Comparison of ENCODE assay signal across 10 cellular contexts in the genomic region with DNA sequence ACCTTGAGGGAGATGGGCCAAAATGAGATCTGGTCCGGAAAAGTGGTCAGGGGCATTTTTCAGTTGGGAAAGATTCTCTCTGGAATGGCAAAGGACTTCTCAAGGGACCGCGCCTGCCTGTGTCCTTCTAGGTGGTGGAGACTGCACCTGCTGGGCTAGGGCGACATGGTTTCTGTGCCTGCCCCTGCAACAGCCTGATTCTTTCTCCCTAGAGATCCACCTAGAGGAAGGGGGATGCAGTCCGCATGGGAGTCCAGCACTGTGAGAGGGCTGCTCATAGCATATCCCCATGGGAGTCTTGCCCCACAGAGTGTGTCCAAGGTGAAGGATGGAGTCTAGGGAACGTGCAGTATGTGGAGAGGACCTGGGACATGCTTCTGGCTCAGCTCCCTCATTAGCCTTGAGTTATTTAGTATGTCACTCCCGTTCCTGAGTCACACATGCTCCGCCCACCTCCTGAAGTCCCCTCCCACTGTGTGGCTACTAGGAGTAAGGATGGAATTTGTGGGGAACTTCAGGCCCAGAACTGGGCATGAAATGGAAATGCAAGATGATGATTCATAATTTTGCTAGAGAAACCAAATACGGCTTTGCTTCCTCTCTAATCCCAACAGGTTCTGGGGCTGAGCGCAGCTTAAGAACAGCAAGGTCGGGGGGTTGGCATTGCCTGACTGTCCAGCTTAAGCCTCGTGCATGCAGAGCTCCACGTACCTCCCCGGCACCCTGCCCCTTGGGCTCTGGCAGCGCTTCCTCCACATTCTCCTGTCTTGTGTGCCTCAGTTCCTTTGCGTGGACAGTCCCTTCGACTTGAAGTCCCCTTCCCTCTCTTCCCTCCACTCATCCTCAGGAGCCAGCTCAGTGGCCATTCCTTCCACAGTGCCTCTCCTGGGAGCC. TPM values are rescaled to one million over a fixed set of nuclear protein-coding genes. Genes with fewer than 3 reads are reported as not detected.
DNase-seq lines count a peak whose midpoint lies in the region; ATAC-seq and TF ChIP-seq lines count a peak whose summit lies in the region.
"Had no signal": no experiment of that assay in that cellular context is flagged by ENCODE, and none has a peak within 500 bp of the region (broad histone marks: within the 10 kb centered on the region; RNA-seq: fewer than 3 reads in every experiment).

No MANE protein-coding gene starts in this region.

- TF ChIP-seq CTCF in GM23338 (conservative IDR thresholded peaks at IDR 0.05; ENCODE audit: low read depth in 2 of 2): no peak

- H2AFZ ChIP-seq in GM23338: no peak overlapping the region

- H3K4me3 ChIP-seq in GM23338 (no peak overlapping the region), skin epidermis (no peak overlapping the region)

- DNase-seq in GM23338 (ENCODE audit: low spot score) (peak; percentile 61), UCSD-AML1 (lab: John Stamatoyannopoulos, UW; ENCODE audit: unreplicated experiment) (peak; percentile 23), left cardiac atrium (peak; percentile 67), SHP77 treated with DMSO at 0.1 percent for 48 hours (lab: John Stamatoyannopoulos, UW) (no peak), T-cell (no peak)
- DNase-seq in stimulated activated CD8-positive, alpha-beta memory T cell treated with anti-CD3 and anti-CD28 coated beads, Interleukin-4, amount 100 ng/mL, for 48 hours: no peak
- DNase-seq: activated T-cell treated with anti-CD3 and anti-CD28 coated beads, Interleukin-2, amount 50 U/mL, for 4 hours; NCI-H2081 had no signal

- POLR2A ChIA-PET in T-cell (lab: Charles Lee): no interaction called here

- no peak overlapping the region for H3K4me3 Mint-ChIP-seq in GM23338
- no peak overlapping the region for H3K4me3 Mint-ChIP-seq in T-cell
- H3K4me3 Mint-ChIP-seq: activated T-cell treated with anti-CD3 and anti-CD28 coated beads, Interleukin-2, amount 50 U/mL, for 4 hours had no signal

- no peaks in the 10 kb centered on the region for H3K79me2 ChIP-seq in GM23338 (replicated peaks; ENCODE audit: insufficient read depth)

- no peaks in the 10 kb centered on the region for H3F3A ChIP-seq in GM23338 (replicated peaks; ENCODE audit: low read depth)

- CTCF ChIA-PET in T-cell (lab: Charles Lee): no interaction called here

- H3K4me2 ChIP-seq in GM23338: no peak overlapping the region

- peak; percentile 55 for ATAC-seq in GM23338
- ATAC-seq in left cardiac atrium: peak; percentile 25 to 73
- no peak for ATAC-seq in GM18909 (IDR thresholded peaks at IDR 0.05; ENCODE audit: poor library complexity, unreplicated experiment)
- no peak for ATAC-seq in T-cell (replicated peaks in 1 of 4)
- ATAC-seq: activated T-cell treated with anti-CD3 and anti-CD28 coated beads, Interleukin-2, amount 50 U/mL, for 4 hours had no signal

- H3K4me1 Mint-ChIP-seq in GM23338 (peaks cover 46% of the 10 kb centered on the region), T-cell (peaks cover 0 to 7% (median 0%) of the 10 kb centered on the region in 3 donors)

- H4K20me1 ChIP-seq in GM23338 (replicated peaks; ENCODE audit: insufficient read depth): no peaks in the 10 kb centered on the region

- intact Hi-C loops in left cardiac atrium (cut with DNase I): no loop called here

- H3K36me3 Mint-ChIP-seq in GM23338 (ENCODE audit: low read depth) (no peaks in the 10 kb centered on the region), T-cell (no peaks in the 10 kb centered on the region)

- H3K4me1 ChIP-seq in GM23338 (ENCODE audit: insufficient read depth): peaks cover 8% of the 10 kb centered on the region

- H3K9me3 Mint-ChIP-seq in GM23338: no peaks in the 10 kb centered on the region
- no peaks in the 10 kb centered on the region for H3K9me3 Mint-ChIP-seq in T-cell
- H3K9me3 Mint-ChIP-seq: activated T-cell treated with anti-CD3 and anti-CD28 coated beads, Interleukin-2, amount 50 U/mL, for 4 hours had no signal

- H3K27me3 Mint-ChIP-seq in GM23338 (ENCODE audit: insufficient read depth, low read depth, poor library complexity) (peaks cover 14% of the 10 kb centered on the region), T-cell (peaks cover 21 to 25% of the 10 kb centered on the region in 2 donors)

- no peaks in the 10 kb centered on the region for H3K27me3 ChIP-seq in GM23338 (ENCODE audit: insufficient read depth)

- H3K27ac ChIP-seq in GM23338 (ENCODE audit: low read depth) (no peak overlapping the region), skin epidermis (peak overlapping the region in 12 of 21 experiments; percentile 5 to 76 (median 52))

- no peaks in the 10 kb centered on the region for H3K36me3 ChIP-seq in GM23338 (ENCODE audit: insufficient read depth)

- H3K27ac Mint-ChIP-seq in GM23338 (no peak overlapping the region; the same call in 1 of the 2 replicates), T-cell (no peak overlapping the region)

- H3K9me2 ChIP-seq in GM23338 (ENCODE audit: insufficient read depth): no peaks in the 10 kb centered on the region

TF ChIP-seq in GM23338, 12 proteins besides CTCF, POLR2A, EP300 and RAD21 (continues in another document):
- TF ChIP-seq ZNF331 (CRISPR knock-in tag; IDR thresholded peaks at IDR 0.05; ENCODE audit: low read depth) (no peak), CREB1 (CRISPR knock-in tag; IDR thresholded peaks at IDR 0.05; ENCODE audit: low read depth) (no peak), STAT1 (IDR thresholded peaks at IDR 0.05; ENCODE audit: unreplicated experiment) (no peak), EZH2phosphoT487 (IDR thresholded peaks at IDR 0.05; ENCODE audit: unreplicated experiment) (no peak), EZH2 (IDR thresholded peaks at IDR 0.05; ENCODE audit: low read depth, unreplicated experiment) (no peak), NANOG (IDR thresholded peaks at IDR 0.05; ENCODE audit: borderline replicate concordance) (no peak), JUNB (IDR thresholded peaks at IDR 0.05; ENCODE audit: unreplicated experiment) (no peak), ZNF114 (CRISPR knock-in tag; IDR thresholded peaks at IDR 0.05) (no peak)
- TF ChIP-seq, protein P1, sequence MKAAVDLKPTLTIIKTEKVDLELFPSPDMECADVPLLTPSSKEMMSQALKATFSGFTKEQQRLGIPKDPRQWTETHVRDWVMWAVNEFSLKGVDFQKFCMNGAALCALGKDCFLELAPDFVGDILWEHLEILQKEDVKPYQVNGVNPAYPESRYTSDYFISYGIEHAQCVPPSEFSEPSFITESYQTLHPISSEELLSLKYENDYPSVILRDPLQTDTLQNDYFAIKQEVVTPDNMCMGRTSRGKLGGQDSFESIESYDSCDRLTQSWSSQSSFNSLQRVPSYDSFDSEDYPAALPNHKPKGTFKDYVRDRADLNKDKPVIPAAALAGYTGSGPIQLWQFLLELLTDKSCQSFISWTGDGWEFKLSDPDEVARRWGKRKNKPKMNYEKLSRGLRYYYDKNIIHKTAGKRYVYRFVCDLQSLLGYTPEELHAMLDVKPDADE (IDR thresholded peaks at IDR 0.05): no peak
- TF ChIP-seq, protein P2, sequence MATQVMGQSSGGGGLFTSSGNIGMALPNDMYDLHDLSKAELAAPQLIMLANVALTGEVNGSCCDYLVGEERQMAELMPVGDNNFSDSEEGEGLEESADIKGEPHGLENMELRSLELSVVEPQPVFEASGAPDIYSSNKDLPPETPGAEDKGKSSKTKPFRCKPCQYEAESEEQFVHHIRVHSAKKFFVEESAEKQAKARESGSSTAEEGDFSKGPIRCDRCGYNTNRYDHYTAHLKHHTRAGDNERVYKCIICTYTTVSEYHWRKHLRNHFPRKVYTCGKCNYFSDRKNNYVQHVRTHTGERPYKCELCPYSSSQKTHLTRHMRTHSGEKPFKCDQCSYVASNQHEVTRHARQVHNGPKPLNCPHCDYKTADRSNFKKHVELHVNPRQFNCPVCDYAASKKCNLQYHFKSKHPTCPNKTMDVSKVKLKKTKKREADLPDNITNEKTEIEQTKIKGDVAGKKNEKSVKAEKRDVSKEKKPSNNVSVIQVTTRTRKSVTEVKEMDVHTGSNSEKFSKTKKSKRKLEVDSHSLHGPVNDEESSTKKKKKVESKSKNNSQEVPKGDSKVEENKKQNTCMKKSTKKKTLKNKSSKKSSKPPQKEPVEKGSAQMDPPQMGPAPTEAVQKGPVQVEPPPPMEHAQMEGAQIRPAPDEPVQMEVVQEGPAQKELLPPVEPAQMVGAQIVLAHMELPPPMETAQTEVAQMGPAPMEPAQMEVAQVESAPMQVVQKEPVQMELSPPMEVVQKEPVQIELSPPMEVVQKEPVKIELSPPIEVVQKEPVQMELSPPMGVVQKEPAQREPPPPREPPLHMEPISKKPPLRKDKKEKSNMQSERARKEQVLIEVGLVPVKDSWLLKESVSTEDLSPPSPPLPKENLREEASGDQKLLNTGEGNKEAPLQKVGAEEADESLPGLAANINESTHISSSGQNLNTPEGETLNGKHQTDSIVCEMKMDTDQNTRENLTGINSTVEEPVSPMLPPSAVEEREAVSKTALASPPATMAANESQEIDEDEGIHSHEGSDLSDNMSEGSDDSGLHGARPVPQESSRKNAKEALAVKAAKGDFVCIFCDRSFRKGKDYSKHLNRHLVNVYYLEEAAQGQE (IDR thresholded peaks at IDR 0.05; ENCODE audit: unreplicated experiment): no peak

RNA-seq across cellular contexts. Expression of a gene that starts 35.0 kb away (rescaled TPM):
- total RNA-seq in GM23338 (2014; rRNA removed; shearing (Covaris generic)): 1.4 and 2.2 TPM in 2 replicates
- 0.63 and 1.1 TPM in 2 replicates for polyA plus RNA-seq in GM23338 (2016; fragmentation: Nextera tagmentation; extraction: Ambion mirVana)
- total RNA-seq in left cardiac atrium (under 1 TPM; 0.35 to 0.55 TPM), T-cell (under 1 TPM in 1 of 5 donors, not detected in 4; 0.09 TPM)

Comparison
In these comparisons a context has a peak if more than half of its experiments do, and no peak if none do; other contexts are left out.
1. ATAC-seq: peak in GM23338 (single experiment) and left cardiac atrium (2 of 2); none in GM18909 (single experiment) and T-cell (0 of 4).
2. DNase-seq: peak in GM23338 (single experiment), UCSD-AML1 (single experiment) and left cardiac atrium (single experiment); none in SHP77 treated with DMSO at 0.1 percent for 48 hours (single experiment), T-cell (0 of 34) and stimulated activated CD8-positive, alpha-beta memory T cell treated with anti-CD3 and anti-CD28 coated beads, Interleukin-4, amount 100 ng/mL, for 48 hours (single experiment).